ENCODE assay signal across 17 cellular contexts in the genomic region with DNA sequence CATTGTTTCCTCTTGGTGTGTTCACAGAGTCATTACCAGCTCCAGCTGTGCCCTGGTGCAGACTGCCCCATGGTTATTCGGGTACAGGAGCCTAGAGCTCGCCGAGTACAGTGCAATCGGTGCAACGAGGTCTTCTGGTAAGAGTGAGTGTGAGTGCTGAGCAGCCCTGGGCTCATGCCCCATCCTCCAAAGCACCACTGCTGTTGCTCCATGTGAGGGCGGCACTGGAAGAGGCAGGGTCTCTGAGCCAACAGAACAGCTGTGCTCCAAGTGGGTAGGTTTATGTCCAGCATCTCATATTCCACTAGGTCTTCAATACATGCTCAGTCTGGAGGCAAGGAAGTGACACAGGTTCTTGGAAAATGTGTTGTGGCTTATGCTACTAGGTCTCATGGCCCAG. TPM values are rescaled to one million over a fixed set of nuclear protein-coding genes. Genes with fewer than 3 reads are reported as not detected.
DNase-seq lines count a peak whose midpoint lies in the region; ATAC-seq and TF ChIP-seq lines count a peak whose summit lies in the region.
"Had no signal": no experiment of that assay in that cellular context is flagged by ENCODE, and none has a peak within 500 bp of the region (broad histone marks: within the 10 kb centered on the region; RNA-seq: fewer than 3 reads in every experiment).

No MANE protein-coding gene starts in this region.

- ATAC-seq in Right ventricle myocardium inferior (peak; percentile 17), Right ventricle myocardium superior (ENCODE audit: poor library complexity) (no peak), psoas muscle (peak in 3 of 4 donors; percentile 11 to 70 (median 33)), HG02642 (IDR thresholded peaks at IDR 0.05; ENCODE audit: poor library complexity, unreplicated experiment) (no peak), HG03045 (IDR thresholded peaks at IDR 0.05; ENCODE audit: unreplicated experiment) (no peak)
- ATAC-seq: A549, HepG2 had no signal

- H3K4me1 ChIP-seq in endodermal cell (ENCODE audit: control insufficient read depth, insufficient read depth, low read length), result no peaks in the 10 kb centered on the region
- H3K4me1 ChIP-seq in psoas muscle, result peaks cover 14% of the 10 kb centered on the region
- H3K4me1 ChIP-seq: A549, BE2C had no signal

- H3K4me3 Mint-ChIP-seq in endodermal cell, result no peak overlapping the region
- H3K4me3 Mint-ChIP-seq: CD4-positive, alpha-beta memory T cell had no signal

- intact Hi-C loops in Right ventricle myocardium inferior (cut with DNase I), result no loop called here
- intact Hi-C loops in Right ventricle myocardium superior (cut with DNase I), result no loop called here
- intact Hi-C loops in psoas muscle (cut with DNase I), result no loop called here

- no peaks in the 10 kb centered on the region for H3K9me3 Mint-ChIP-seq in endodermal cell
- H3K9me3 Mint-ChIP-seq: CD4-positive, alpha-beta memory T cell had no signal

- WGBS in endodermal cell (ENCODE audit: insufficient coverage in 1 of 2, insufficient read length in 1 of 2), 2 experiments, result 96 to 100% methylated on average over 1 to 6 of the region's 6 CpGs
- 56 to 82% (median 79%) methylated on average over 6 of the region's 6 CpGs for WGBS in psoas muscle, 3 donors

- TF ChIP-seq CTCF in endodermal cell (conservative IDR thresholded peaks at IDR 0.05) (no peak), psoas muscle (IDR thresholded peaks at IDR 0.05) (no peak)

- no peak overlapping the region for H3K4me3 ChIP-seq in endodermal cell (ENCODE audit: low read length)
- no peak overlapping the region for H3K4me3 ChIP-seq in psoas muscle
- H3K4me3 ChIP-seq: A549, GM23248 had no signal

- no peaks in the 10 kb centered on the region for H3K9me3 ChIP-seq in endodermal cell (ENCODE audit: control insufficient read depth, low read length)
- no peaks in the 10 kb centered on the region for H3K9me3 ChIP-seq in psoas muscle
- H3K9me3 ChIP-seq: A549, BE2C had no signal

- no peaks in the 10 kb centered on the region for H3K27me3 ChIP-seq in endodermal cell (ENCODE audit: control insufficient read depth, insufficient read depth, low read length, poor library complexity, severe bottlenecking)
- no peaks in the 10 kb centered on the region for H3K27me3 ChIP-seq in psoas muscle (ENCODE audit: insufficient read depth in 3 of 3, low read length in 2 of 3)
- H3K27me3 ChIP-seq: BE2C had no signal

- no peaks in the 10 kb centered on the region for H3K27me3 Mint-ChIP-seq in endodermal cell (ENCODE audit: insufficient read depth)
- H3K27me3 Mint-ChIP-seq: CD4-positive, alpha-beta memory T cell had no signal

- no peaks in the 10 kb centered on the region for H3K4me1 Mint-ChIP-seq in endodermal cell

- H3K27ac ChIP-seq in endodermal cell (ENCODE audit: low read depth, low read length) (no peak overlapping the region), psoas muscle (peak overlapping the region; percentile 55)
- H3K27ac ChIP-seq: A549, C4-2B, GM23248 had no signal

- H3K36me3 ChIP-seq in endodermal cell (ENCODE audit: control insufficient read depth, insufficient read depth, low read length) (peaks cover 88% of the 10 kb centered on the region), psoas muscle (ENCODE audit: insufficient read depth in 1 of 2, low read depth in 1 of 2) (peaks cover 19 to 100% of the 10 kb centered on the region in 2 donors)

- H3K36me3 Mint-ChIP-seq in endodermal cell (ENCODE audit: low read depth), result peaks cover 82% of the 10 kb centered on the region

- H3K9ac ChIP-seq in endodermal cell (ENCODE audit: extremely low read depth, low read length, poor library complexity, severe bottlenecking), result no peak overlapping the region
- H3K9ac ChIP-seq: GM23248 had no signal

- DNase-seq in Right ventricle myocardium inferior (ENCODE audit: missing footprints) (no peak), Right ventricle myocardium superior (no peak), endodermal cell (no peak), psoas muscle (no peak), HK-2 (ENCODE audit: unreplicated experiment) (no peak)
- DNase-seq: BE2C; CD4-positive, alpha-beta memory T cell; DMS153; DMS79 treated with DMSO at 0.1 percent for 48 hours; EL; GM23248; H7 had no signal

- H3K27ac Mint-ChIP-seq in endodermal cell, result peak overlapping the region; percentile 1
- H3K27ac Mint-ChIP-seq: CD4-positive, alpha-beta memory T cell had no signal

RNA-seq across cellular contexts. Expression of a gene that starts 19.5 kb away (rescaled TPM):
- total RNA-seq in Right ventricle myocardium inferior (25.5 TPM), Right ventricle myocardium superior (25.1 TPM), endodermal cell (10 to 100 TPM; 12.4 to 17.6 TPM), psoas muscle (10 to 100 TPM; 11.1 to 17.0 (median 13.7) TPM)
- 26.5 TPM for polyA plus RNA-seq in endodermal cell (2013, experiment 1 of 2)
- 19.4 TPM for polyA plus RNA-seq in endodermal cell (2013, experiment 2 of 2)
- polyA plus RNA-seq in psoas muscle, result 1 to 10 TPM; 4.1 to 8.7 (median 8.5) TPM
- total RNA-seq: HepG2 had no signal

RNA-seq across cellular contexts. Expression of a gene that starts 36.6 kb away (rescaled TPM):
- total RNA-seq in Right ventricle myocardium inferior (83.3 TPM), Right ventricle myocardium superior (71.6 TPM), endodermal cell (100 to 1,000 TPM; 106 to 166 TPM), psoas muscle (10 to 100 TPM; 55.1 to 65.7 (median 59.6) TPM)
- polyA plus RNA-seq in endodermal cell (2013, experiment 1 of 2), result 171 TPM
- polyA plus RNA-seq in endodermal cell (2013, experiment 2 of 2), result 134 TPM
- 10 to 100 TPM; 30.5 to 49.5 (median 46.9) TPM for polyA plus RNA-seq in psoas muscle

RNA-seq across cellular contexts. Expression of a gene that starts 47.8 kb away (rescaled TPM):
- total RNA-seq in Right ventricle myocardium inferior (9.0 TPM), Right ventricle myocardium superior (7.9 TPM), endodermal cell (10 to 100 TPM; 40.8 to 41.9 TPM), psoas muscle (10 to 100 TPM in 1 of 4 donors, 1 to 10 TPM in 3; 7.5 to 10.4 (median 9.1) TPM)
- polyA plus RNA-seq in endodermal cell (2013, experiment 1 of 2), result 47.1 TPM
- polyA plus RNA-seq in endodermal cell (2013, experiment 2 of 2), result 38.8 TPM
- polyA plus RNA-seq in psoas muscle, result 10 to 100 TPM; 11.0 to 19.9 (median 13.4) TPM

RNA-seq across cellular contexts. Expression of a gene that starts 51.4 kb away (rescaled TPM):
- total RNA-seq in Right ventricle myocardium inferior (157 TPM), Right ventricle myocardium superior (165 TPM), endodermal cell (10 to 100 TPM; 32.9 to 39.1 TPM), psoas muscle (100 to 1,000 TPM; 100 to 150 (median 112) TPM)
- 54.3 TPM for polyA plus RNA-seq in endodermal cell (2013, experiment 1 of 2)
- 50.4 TPM for polyA plus RNA-seq in endodermal cell (2013, experiment 2 of 2)
- 10 to 100 TPM; 60.6 to 98.8 (median 85.7) TPM for polyA plus RNA-seq in psoas muscle

RNA-seq across cellular contexts. Expression of a gene that starts 51.9 kb away (rescaled TPM):
- total RNA-seq in Right ventricle myocardium inferior, result 149 TPM
- total RNA-seq in Right ventricle myocardium superior, result 164 TPM
- total RNA-seq in endodermal cell, result 100 to 1,000 TPM in 1 of 2 donors, 10 to 100 TPM in 1; 86.6 to 113 TPM
- polyA plus RNA-seq in endodermal cell (2013, experiment 1 of 2), result 65.9 TPM
- 65.7 TPM for polyA plus RNA-seq in endodermal cell (2013, experiment 2 of 2)
- total RNA-seq in psoas muscle, result 100 to 1,000 TPM in 3 of 4 donors, 10 to 100 TPM in 1; 92.7 to 125 (median 113) TPM
- polyA plus RNA-seq in psoas muscle, result 100 to 1,000 TPM in 1 of 3 donors, 10 to 100 TPM in 2; 59.5 to 163 (median 67.0) TPM

Comparison
In these comparisons a context has a peak if more than half of its experiments do, and no peak if none do; other contexts are left out.
1. ATAC-seq: peak in Right ventricle myocardium inferior (single experiment) and psoas muscle (3 of 4); none in Right ventricle myocardium superior (single experiment), HG02642 (single experiment) and HG03045 (single experiment).